In the genomic region with DNA sequence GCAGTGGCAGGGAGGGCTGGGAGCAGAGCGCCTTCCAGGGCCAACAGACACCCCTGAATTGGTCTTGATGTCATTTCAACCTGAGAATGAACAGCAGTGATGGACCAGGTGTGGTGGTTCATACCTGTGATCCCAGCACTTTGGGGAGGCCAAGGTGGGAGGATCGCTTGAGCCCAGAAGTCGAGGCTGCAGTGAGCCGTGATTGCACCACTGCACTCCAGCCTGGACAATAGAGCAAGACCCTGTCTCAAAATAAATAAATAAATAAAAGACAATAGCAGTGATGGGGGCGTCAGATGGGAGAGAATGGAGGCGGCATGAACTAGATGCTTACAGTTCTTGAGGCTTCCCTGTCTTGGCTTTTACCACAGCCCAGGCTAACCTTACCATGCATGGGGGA, we compare ENCODE assay signal across 9 cellular contexts. TPM values are rescaled to one million over a fixed set of nuclear protein-coding genes. Genes with fewer than 3 reads are reported as not detected.
"Had no signal": no experiment of that assay in that cellular context is flagged by ENCODE, and none has a peak within 500 bp of the region (broad histone marks: within the 10 kb centered on the region; RNA-seq: fewer than 3 reads in every experiment).

No MANE protein-coding gene starts in this region.

- ATAC-seq: GM12878 had no signal

- FAIRE-seq: G401.6, GM12878, GM12891, GM12892, GM18507, GM19239 had no signal

- H3K4me3 ChIP-seq: GM12878 had no signal

- DNase-seq: GDM1, GF-D8 had no signal

RNA-seq across cellular contexts. Expression of gene ONECUT3, which starts 46.1 kb away (rescaled TPM):
- total RNA-seq: G401, GM12878 had no signal
- polyA plus RNA-seq: GM12878 had no signal
